In the genomic region with DNA sequence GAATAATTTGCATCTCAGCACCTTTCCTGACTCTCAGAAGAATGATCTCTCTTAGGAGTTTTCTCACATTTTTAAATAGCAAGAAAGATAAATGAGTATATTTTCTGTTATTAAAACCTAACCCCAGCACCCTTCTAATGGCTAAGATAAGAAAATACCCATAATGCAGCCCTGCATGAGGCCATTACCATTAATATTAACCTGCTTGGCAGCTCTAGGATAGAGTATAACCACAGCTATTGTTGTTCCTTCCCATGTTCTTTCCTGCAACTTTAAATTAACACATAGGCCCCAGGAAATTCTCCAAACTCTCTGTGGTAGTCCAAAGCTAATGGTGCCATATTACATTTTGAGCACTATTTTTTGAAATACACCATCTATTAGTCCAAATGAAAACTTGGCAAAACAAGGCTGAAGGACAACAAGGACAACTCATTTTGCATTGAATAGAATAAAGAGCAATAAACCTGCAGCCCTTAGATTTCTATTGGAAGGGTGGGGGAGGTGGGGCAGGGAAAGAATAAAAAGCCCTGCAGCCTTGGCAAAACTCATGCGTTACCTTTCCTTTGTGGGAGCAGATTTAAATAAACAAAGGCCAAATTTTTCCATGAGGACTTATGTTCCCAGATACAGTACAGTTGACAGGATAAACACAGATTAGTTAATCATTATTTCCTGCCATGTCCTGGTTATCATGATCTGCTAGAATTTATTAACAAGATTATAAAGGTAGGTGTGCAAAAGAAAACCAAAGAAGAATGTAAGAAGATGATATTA, we compare ENCODE assay signal across 17 cellular contexts.
"Had no signal": no experiment of that assay in that cellular context is flagged by ENCODE, and none has a peak within 500 bp of the region (broad histone marks: within the 10 kb centered on the region; RNA-seq: fewer than 3 reads in every experiment).

No MANE protein-coding gene starts in this region.

- H3K27ac Mint-ChIP-seq: stimulated activated naive B cell treated with anti-CD40 and anti-IgM and Interleukin-4, amounts not matched to agents 10 μg/mL and 1 μg/mL and 100 μg/mL, for 72 hours had no signal

- H3K27me3 Mint-ChIP-seq: central memory CD8-positive, alpha-beta T cell; naive B cell; stimulated activated naive B cell treated with anti-CD40 and anti-IgM and Interleukin-4, amounts not matched to agents 10 μg/mL and 1 μg/mL and 100 μg/mL, for 72 hours had no signal

- DNase-seq: activated CD4-positive, alpha-beta T cell treated with anti-CD3 and anti-CD28 coated beads, Interleukin-2, amount 50 U/mL, for 48 hours; activated effector memory CD4-positive, alpha-beta T cell treated with Interleukin-2 at 50 U/mL for 16 hours; activated T-cell treated with anti-CD3 and anti-CD28 coated beads, Interleukin-2, amount 50 U/mL, for 4 hours; brain microvascular endothelial cell; effector CD4-positive, alpha-beta T cell; hippocampal formation; kidney; lower lobe of right lung; midbrain; naive B cell; stimulated activated CD4-positive, alpha-beta T cell treated with anti-CD3 and anti-CD28 coated beads, Interleukin-15, amount 100 ng/mL, for 24 hours; stimulated activated CD4-positive, alpha-beta T cell treated with anti-CD3 and anti-CD28 coated beads, Interleukin-4, amount 100 ng/mL, for 1 hour; stimulated activated naive B cell treated with anti-CD40 and anti-IgM and Interleukin-4, amounts not matched to agents 10 μg/mL and 1 μg/mL and 100 μg/mL, for 72 hours; tibial artery; WERI-Rb-1 had no signal

- ATAC-seq: activated naive CD4-positive, alpha-beta T cell treated with anti-CD3 and anti-CD28 coated beads, Interleukin-2, amount 50 U/mL, for 72 hours; activated T-cell treated with anti-CD3 and anti-CD28 coated beads, Interleukin-2, amount 50 U/mL, for 4 hours; lower lobe of right lung; stimulated activated naive B cell treated with anti-CD40 and anti-IgM and Interleukin-4, amounts not matched to agents 10 μg/mL and 1 μg/mL and 100 μg/mL, for 72 hours had no signal

- H3K4me3 Mint-ChIP-seq: activated T-cell treated with anti-CD3 and anti-CD28 coated beads, Interleukin-2, amount 50 U/mL, for 4 hours; central memory CD8-positive, alpha-beta T cell; naive B cell; stimulated activated naive B cell treated with anti-CD40 and anti-IgM and Interleukin-4, amounts not matched to agents 10 μg/mL and 1 μg/mL and 100 μg/mL, for 72 hours had no signal
